In genomic region chrX:72123471-72124185, GRCh38 we compare ENCODE assay signal across 11 cellular contexts. TPM values are rescaled to one million over a fixed set of nuclear protein-coding genes. Genes with fewer than 3 reads are reported as not detected.
A peak's percentile ranks its signal among the peaks of the same experiment; 100 is the strongest.
DNase-seq lines count a peak whose midpoint lies in the region; ATAC-seq and TF ChIP-seq lines count a peak whose summit lies in the region.
"Had no signal": no experiment of that assay in that cellular context is flagged by ENCODE, and none has a peak within 500 bp of the region (broad histone marks: within the 10 kb centered on the region; RNA-seq: fewer than 3 reads in every experiment).

No MANE protein-coding gene starts in this region.

- peak in 1 of 4 donors; percentile 5 for ATAC-seq in psoas muscle
- ATAC-seq in GM19397 (IDR thresholded peaks at IDR 0.05; ENCODE audit: unreplicated experiment) = no peak
- no peak for ATAC-seq in SK-N-SH treated with all-trans-retinoic acid at 6 μM for 48 hours

- H3K36me3 Mint-ChIP-seq in CD8-positive, alpha-beta memory T cell = no peaks in the 10 kb centered on the region
- H3K36me3 Mint-ChIP-seq: activated naive CD8-positive, alpha-beta T cell; naive B cell had no signal

- TF ChIP-seq CTCF in cardiac muscle cell (IDR thresholded peaks at IDR 0.05; ENCODE audit: low read depth, low read length) = no peak
- no peak for TF ChIP-seq CTCF in psoas muscle (IDR thresholded peaks at IDR 0.05)

- H3K27ac ChIP-seq in CD8-positive, alpha-beta memory T cell (ENCODE audit: low read depth, low read length) = no peak overlapping the region
- H3K27ac ChIP-seq in cardiac muscle cell (peak overlapping the region; percentile 83), psoas muscle (no peak overlapping the region)
- H3K27ac ChIP-seq: PC-9 had no signal

- POLR2A ChIA-PET in CD8-positive, alpha-beta memory T cell (lab: Charles Lee) = interaction anchor here (1.3 kb wide), 1 partner anchor 15 kb away, joined by 3 read pairs; no protein-coding TSS in a partner anchor

- H3K4me3 Mint-ChIP-seq in CD8-positive, alpha-beta memory T cell = peak overlapping the region in 2 of 7 donors; percentile 27 to 46

- intact Hi-C loops in psoas muscle (cut with DNase I) = no loop called here

- peaks cover 0 to 15% of the 10 kb centered on the region in 2 donors for H3K27me3 Mint-ChIP-seq in CD8-positive, alpha-beta memory T cell

- H3K4me1 Mint-ChIP-seq in CD8-positive, alpha-beta memory T cell = peaks cover 66 to 69% (median 67%) of the 10 kb centered on the region in 3 donors

- CTCF ChIA-PET in CD8-positive, alpha-beta memory T cell (lab: Charles Lee) = interaction anchor here (3.9 to 9.9 kb wide), 2 partner anchors 102 to 124 kb away, joined by 34 to 135 read pairs; no protein-coding TSS in a partner anchor

- H3K4me3 ChIP-seq in CD8-positive, alpha-beta memory T cell (ENCODE audit: low read length) = no peak overlapping the region
- no peak overlapping the region for H3K4me3 ChIP-seq in cardiac muscle cell
- no peak overlapping the region for H3K4me3 ChIP-seq in psoas muscle
- H3K4me3 ChIP-seq: PC-9 had no signal

- H3K27ac Mint-ChIP-seq in CD8-positive, alpha-beta memory T cell = peak overlapping the region; percentile 53 to 94 (median 85)
- H3K27ac Mint-ChIP-seq: activated naive CD8-positive, alpha-beta T cell had no signal

- H3K4me1 ChIP-seq in CD8-positive, alpha-beta memory T cell (ENCODE audit: insufficient read depth, low read length) = peaks cover 42% of the 10 kb centered on the region
- H3K4me1 ChIP-seq in cardiac muscle cell (ENCODE audit: low read depth) (peaks cover 31% of the 10 kb centered on the region), psoas muscle (peaks cover 3% of the 10 kb centered on the region)

- H3K36me3 ChIP-seq in CD8-positive, alpha-beta memory T cell (ENCODE audit: insufficient read depth, low read length) = no peaks in the 10 kb centered on the region
- no peaks in the 10 kb centered on the region for H3K36me3 ChIP-seq in cardiac muscle cell
- no peaks in the 10 kb centered on the region for H3K36me3 ChIP-seq in psoas muscle (ENCODE audit: insufficient read depth in 1 of 2, low read depth in 1 of 2)

- H3K27me3 ChIP-seq in CD8-positive, alpha-beta memory T cell (ENCODE audit: insufficient read depth, low read length, poor library complexity, severe bottlenecking) = no peaks in the 10 kb centered on the region
- H3K27me3 ChIP-seq in cardiac muscle cell (no peaks in the 10 kb centered on the region), psoas muscle (ENCODE audit: insufficient read depth in 3 of 3, low read length in 2 of 3) (peaks cover 0 to 28% (median 0%) of the 10 kb centered on the region in 3 donors)

- no peak for DNase-seq in CD8-positive, alpha-beta memory T cell
- DNase-seq in SKM-1 (lab: John Stamatoyannopoulos, UW; ENCODE audit: unreplicated experiment) = peak; percentile 29
- peak; percentile 55 to 66 for DNase-seq in cardiac muscle cell (ENCODE audit: low read depth in 1 of 2, low spot score in 1 of 2)
- DNase-seq in psoas muscle = peak; percentile 43 to 63
- no peak for DNase-seq in SHP77 (lab: John Stamatoyannopoulos, UW)
- DNase-seq in Ammon's horn (ENCODE audit: low spot score) = no peak
- DNase-seq: naive B cell, PC-9 had no signal

- H3K9me3 Mint-ChIP-seq in CD8-positive, alpha-beta memory T cell = no peaks in the 10 kb centered on the region
- H3K9me3 Mint-ChIP-seq: naive B cell had no signal

- H3K9me3 ChIP-seq in CD8-positive, alpha-beta memory T cell (ENCODE audit: low read length) = no peaks in the 10 kb centered on the region
- H3K9me3 ChIP-seq in cardiac muscle cell (ENCODE audit: low read depth) (no peaks in the 10 kb centered on the region), psoas muscle (no peaks in the 10 kb centered on the region)

- 59 to 75% (median 63%) methylated on average over 10 to 11 of the region's 11 CpGs for WGBS in psoas muscle, 3 donors

TF ChIP-seq in SK-N-SH treated with all-trans-retinoic acid at 6 μM for 48 hours, 23 proteins besides CTCF, POLR2A, EP300 and RAD21:
- no peak for TF ChIP-seq OSR1 (CRISPR knock-in tag; IDR thresholded peaks at IDR 0.05)
- TF ChIP-seq TCF4 (CRISPR knock-in tag; IDR thresholded peaks at IDR 0.05; ENCODE audit: borderline replicate concordance) = no peak
- TF ChIP-seq ZNF70 (CRISPR knock-in tag; IDR thresholded peaks at IDR 0.05) = no peak
TF ChIP-seq in SK-N-SH treated with all-trans-retinoic acid at 6 μM for 48 hours: peak in this region for 0.

RNA-seq across cellular contexts. Expression of gene RTL5, which starts 8.1 kb away (rescaled TPM):
- 1 to 10 TPM in 1 of 2 experiments, under 1 TPM in 1; 1.00 to 1.0 TPM for total RNA-seq in CD8-positive, alpha-beta memory T cell
- polyA plus RNA-seq in CD8-positive, alpha-beta memory T cell = 0.55 TPM
- total RNA-seq in cardiac muscle cell = 9.0 and 11.6 TPM in 2 replicates
- 8.3 and 10.4 TPM in 2 replicates for polyA plus RNA-seq in cardiac muscle cell
- 1 to 10 TPM in 3 of 4 donors, under 1 TPM in 1; 0.91 to 2.2 (median 1.3) TPM for total RNA-seq in psoas muscle
- polyA plus RNA-seq in psoas muscle = under 1 TPM; 0.37 to 0.66 (median 0.48) TPM
- total RNA-seq: PC-9 had no signal

RNA-seq across cellular contexts. Expression of gene PIN4, which starts 57.9 kb away (rescaled TPM):
- 1 to 10 TPM; 6.4 to 7.0 TPM for total RNA-seq in CD8-positive, alpha-beta memory T cell
- 35.9 TPM for polyA plus RNA-seq in CD8-positive, alpha-beta memory T cell
- 21.1 and 21.6 TPM in 2 replicates for total RNA-seq in cardiac muscle cell
- polyA plus RNA-seq in cardiac muscle cell = 44.8 and 63.7 TPM in 2 replicates
- total RNA-seq in psoas muscle = 1 to 10 TPM; 8.3 to 8.9 (median 8.6) TPM
- 10 to 100 TPM; 11.0 to 19.3 (median 12.1) TPM for polyA plus RNA-seq in psoas muscle

Comparison
In these comparisons a context has a peak if more than half of its experiments do, and no peak if none do; other contexts are left out.
1. DNase-seq: peak in SKM-1 (single experiment), cardiac muscle cell (2 of 2) and psoas muscle (2 of 2); none in CD8-positive, alpha-beta memory T cell (0 of 5), SHP77 (0 of 2) and Ammon's horn (single experiment).